ENCODE assay signal across 8 cellular contexts in genomic region chr18:75455249-75456183, GRCh38. TPM values are rescaled to one million over a fixed set of nuclear protein-coding genes. Genes with fewer than 3 reads are reported as not detected.
A peak's percentile ranks its signal among the peaks of the same experiment; 100 is the strongest.
DNase-seq lines count a peak whose midpoint lies in the region; ATAC-seq, FAIRE-seq and TF ChIP-seq lines count a peak whose summit lies in the region.

No MANE protein-coding gene starts in this region.

- TF ChIP-seq RAD21 in GM12878 (IDR thresholded peaks at IDR 0.05; ENCODE audit: insufficient read depth, low read depth, low read length) = no peak

- no peaks in the 10 kb centered on the region for H3K4me1 ChIP-seq in GM12878 (ENCODE audit: control insufficient read depth, insufficient read depth, low read length)
- no peaks in the 10 kb centered on the region for H3K4me1 ChIP-seq in small intestine (ENCODE audit: control insufficient read depth in 2 of 2, insufficient read depth in 1 of 2, low read depth in 1 of 2, low read length in 1 of 2)

- H3K9me3 ChIP-seq in GM12878 (replicated peaks; ENCODE audit: control insufficient read depth, insufficient read depth, low read length) = no peaks in the 10 kb centered on the region; the same call in 2 of the 3 replicates
- H3K9me3 ChIP-seq in small intestine (ENCODE audit: control insufficient read depth, low read depth) = no peaks in the 10 kb centered on the region

- no peak for TF ChIP-seq POLR2A in GM12878 (IDR thresholded peaks at IDR 0.05; ENCODE audit: low read depth, low read length)

- no peak for TF ChIP-seq EP300 in GM12878 (IDR thresholded peaks at IDR 0.05; ENCODE audit: borderline replicate concordance in 1 of 2, control insufficient read depth in 1 of 2, low read depth in 2 of 2, low read length in 2 of 2)

- WGBS in GM12878 (ENCODE audit: insufficient coverage, insufficient replicate concordance, low lambda C conversion rate, missing lambda C conversion rate) = 63% methylated on average over 35 of the region's 84 CpGs
- 8 to 12% (median 9%) methylated on average over 67 to 84 of the region's 84 CpGs for WGBS in small intestine, 3 donors

- no peak overlapping the region for H3K4me2 ChIP-seq in GM12878 (ENCODE audit: control insufficient read depth, insufficient read depth)

- no peak overlapping the region for H2AFZ ChIP-seq in GM12878 (ENCODE audit: control insufficient read depth, low read depth, low read length)

- H3K9ac ChIP-seq in GM12878 (ENCODE audit: control insufficient read depth, insufficient read depth, low read length) = no peak overlapping the region

- no peaks in the 10 kb centered on the region for H3K79me2 ChIP-seq in GM12878 (ENCODE audit: control insufficient read depth, insufficient read depth, low read length)

- H3K4me3 ChIP-seq in HL-60 (replicated peaks; ENCODE audit: insufficient read depth, low read length) (peak overlapping the region; percentile 27), GM12878 (no peak overlapping the region), small intestine (ENCODE audit: low read depth in 1 of 2, low read length in 2 of 2) (peak overlapping the region in 1 of 2 donors; percentile 45)

- intact Hi-C loops in GM12878 (cut with micrococcal nuclease; ENCODE audit: unreplicated experiment) = no loop called here

- no peaks in the 10 kb centered on the region for H4K20me1 ChIP-seq in GM12878 (ENCODE audit: control insufficient read depth, insufficient read depth)

- in situ Hi-C loops in GM12878 (cut with MboI) = no loop called here

- RAD21 ChIA-PET in GM12878 (lab: Charles Lee; ENCODE audit: unreplicated experiment) = no interaction called here

- H3K27me3 ChIP-seq in HL-60 (ENCODE audit: insufficient read depth, poor library complexity, severe bottlenecking) (peaks cover 20% of the 10 kb centered on the region), GM12878 (replicated peaks in 1 of 2; ENCODE audit: control insufficient read depth in 2 of 2, insufficient read depth in 2 of 2, low read length in 1 of 2) (peaks cover 2 to 16% of the 10 kb centered on the region in 2 experiments; a peak in 3 of 4 replicates), small intestine (ENCODE audit: control insufficient read depth in 2 of 2, insufficient read depth in 2 of 2, low read length in 2 of 2) (peaks cover 0 to 7% of the 10 kb centered on the region in 2 donors)

- no TSS peak for BruUV-seq in GM12878 (replicated peaks; lab: Mats Ljungman, UMichigan)

- SMC1A ChIA-PET in GM12878 (lab: Charles Lee; ENCODE audit: uncharacterized antibody, unreplicated experiment) = no interaction called here

- ATAC-seq in GM12878 (no peak), HG03457 (IDR thresholded peaks at IDR 0.05; ENCODE audit: unreplicated experiment) (no peak), GM18867 (IDR thresholded peaks at IDR 0.05; ENCODE audit: unreplicated experiment) (no peak)

- H3K36me3 ChIP-seq in GM12878 (ENCODE audit: control insufficient read depth in 2 of 2, insufficient read depth in 2 of 2, low read length in 1 of 2) (no peaks in the 10 kb centered on the region), small intestine (ENCODE audit: control insufficient read depth in 2 of 2, insufficient read depth in 2 of 2, low read length in 2 of 2) (no peaks in the 10 kb centered on the region)

- FAIRE-seq in GM12878 (lab: Jason Lieb, UNC) = no peak
- no peak for FAIRE-seq in small intestine (lab: Jason Lieb, UNC)

- CTCF ChIA-PET in GM12878 (lab: Yijun Ruan, JAX) = no interaction called here

- POLR2A ChIA-PET in GM12878 (lab: Charles Lee) = no interaction called here

- DNase-seq in HL-60 (ENCODE audit: low read depth in 1 of 2, low spot score in 1 of 2) (peak; percentile 5 to 20), GM12878 (ENCODE audit: low read depth, low spot score) (no peak), iris pigment epithelial cell (ENCODE audit: low read depth) (peak; percentile 21), small intestine (peak; percentile 3), inferior parietal cortex (ENCODE audit: extremely low spot score) (no peak), NOMO-1 (lab: John Stamatoyannopoulos, UW; ENCODE audit: unreplicated experiment in 2 of 2) (no peak)

- no peak for TF ChIP-seq CTCF in HL-60 (IDR thresholded peaks at IDR 0.05; ENCODE audit: insufficient read depth, low read length)
- no peak for TF ChIP-seq CTCF in GM12878 (IDR thresholded peaks at IDR 0.05 in 2 of 3, conservative IDR thresholded peaks at IDR 0.05 in 1 of 3; ENCODE audit: control insufficient read depth in 2 of 3, extremely low read depth in 1 of 3, insufficient read depth in 1 of 3, low read depth in 3 of 3, low read length in 3 of 3)

- no peak overlapping the region for H3K27ac ChIP-seq in HL-60 (replicated peaks)
- H3K27ac ChIP-seq in GM12878 (ENCODE audit: control insufficient read depth, insufficient read depth) = no peak overlapping the region
- H3K27ac ChIP-seq in small intestine (ENCODE audit: low read depth in 1 of 2, low read length in 1 of 2) = peak overlapping the region in 1 of 2 donors; percentile 32

TF ChIP-seq in GM12878, 131 proteins besides CTCF, POLR2A, EP300 and RAD21:
- TF ChIP-seq NBN (IDR thresholded peaks at IDR 0.05) (no peak), SUZ12 (IDR thresholded peaks at IDR 0.05; ENCODE audit: unreplicated experiment) (peak; percentile 66)
TF ChIP-seq in GM12878: peak in this region for 1.

RNA-seq across cellular contexts. Expression of gene SMIM21, which starts 28.0 kb away (rescaled TPM):
- not detected in 2 replicates for total RNA-seq in GM12878 (2013; cell fraction: nucleolus; rRNA removed)
- total RNA-seq in GM12878 (2014; rRNA removed) (not detected in 2 replicates), GM12878 (2014; rRNA removed; fragmentation: Illumina TruSeq; extraction: Trizol) (not detected in 2 replicates), GM12878 (2021) (not detected in 2 replicates)
- not detected for polyA plus RNA-seq in GM12878 (2011; ENCODE audit: low read depth)
- polyA plus RNA-seq in GM12878 (2011; rRNA removed) (not detected in 2 replicates), GM12878 (2014; fragmentation: Illumina TruSeq; extraction: Trizol) (not detected in 2 replicates), GM12878 (2014; fragmentation: Nextera tagmentation; extraction: Ambion mirVana) (not detected), GM12878 (2014; rRNA removed) (not detected in 2 replicates), GM12878 (2016; fragmentation: Nextera tagmentation; extraction: Ambion mirVana) (not detected), small intestine (not detected)
- polyA plus RNA-seq in GM12878 (2011; cell fraction: cytosol; rRNA removed) = not detected in 2 replicates
- polyA plus RNA-seq in GM12878 (2011; cell fraction: nucleus; rRNA removed) = not detected in 2 replicates
- polyA plus RNA-seq in GM12878 (2012) = not detected in 2 replicates
- not detected in 2 replicates for polyA minus RNA-seq in GM12878 (2011; rRNA and poly(A)+ RNA removed)
- not detected in 2 replicates for polyA minus RNA-seq in GM12878 (2011; cell fraction: cytosol; rRNA and poly(A)+ RNA removed)
- polyA minus RNA-seq in GM12878 (2011; cell fraction: nucleus; rRNA and poly(A)+ RNA removed) = not detected in 2 replicates

Comparison
In these comparisons a context has a peak if more than half of its experiments do, and no peak if none do; other contexts are left out.
1. DNase-seq: peak in HL-60 (2 of 2), iris pigment epithelial cell (single experiment) and small intestine (single experiment); none in GM12878 (single experiment), inferior parietal cortex (single experiment) and NOMO-1 (0 of 2).